Comparison of ENCODE assay signal across 8 cellular contexts in genomic region chr20:36344517-36345132, GRCh38. TPM values are rescaled to one million over a fixed set of nuclear protein-coding genes. Genes with fewer than 3 reads are reported as not detected.
A peak's percentile ranks its signal among the peaks of the same experiment; 100 is the strongest.
DNase-seq lines count a peak whose midpoint lies in the region; ATAC-seq and TF ChIP-seq lines count a peak whose summit lies in the region.

No MANE protein-coding gene starts in this region.

- POLR2A ChIA-PET in PC-3 (lab: Charles Lee; ENCODE audit: unreplicated experiment) = no interaction called here

- BruUV-seq in PC-3 (replicated peaks; lab: Mats Ljungman, UMichigan) = no TSS peak

- CTCF ChIA-PET in PC-3 (lab: Charles Lee) = interaction anchor here (0.7 kb wide), 1 partner anchor 128 kb away, joined by 3 read pairs; no protein-coding TSS in a partner anchor

- no peak for TF ChIP-seq EP300 in esophagus muscularis mucosa (IDR thresholded peaks at IDR 0.05)

- H3K27ac ChIP-seq in PC-3 (ENCODE audit: low read length) (no peak overlapping the region), prostate gland (no peak overlapping the region), esophagus muscularis mucosa (replicated peaks in 1 of 4) (no peak overlapping the region)

- 18% methylated on average over 4 of the region's 4 CpGs for WGBS in prostate gland
- WGBS in esophagus muscularis mucosa = 0% methylated on average over 3 of the region's 4 CpGs

- H2AFZ ChIP-seq in PC-3 (ENCODE audit: low read length) = no peak overlapping the region

- H3K9me3 ChIP-seq in PC-3 (ENCODE audit: low read length) (no peaks in the 10 kb centered on the region), prostate gland (no peaks in the 10 kb centered on the region), esophagus muscularis mucosa (no peaks in the 10 kb centered on the region)

- H3K79me2 ChIP-seq in PC-3 (ENCODE audit: low read length) = no peaks in the 10 kb centered on the region

- no peaks in the 10 kb centered on the region for H4K20me1 ChIP-seq in PC-3 (ENCODE audit: low read length)

- no peaks in the 10 kb centered on the region for H3K27me3 ChIP-seq in PC-3 (ENCODE audit: low read length)
- peaks cover 6% of the 10 kb centered on the region for H3K27me3 ChIP-seq in prostate gland (replicated peaks; ENCODE audit: insufficient read depth)
- H3K27me3 ChIP-seq in esophagus muscularis mucosa = peaks cover 0 to 47% (median 5%) of the 10 kb centered on the region in 4 donors

- no peak for TF ChIP-seq CTCF in PC-3 (conservative IDR thresholded peaks at IDR 0.05; ENCODE audit: low read depth, low read length)
- TF ChIP-seq CTCF in prostate gland (IDR thresholded peaks at IDR 0.05) = no peak
- no peak for TF ChIP-seq CTCF in esophagus muscularis mucosa (IDR thresholded peaks at IDR 0.05)

- H3K4me3 ChIP-seq in PC-3 (ENCODE audit: low read length) = no peak overlapping the region
- H3K4me3 ChIP-seq in prostate gland = no peak overlapping the region
- H3K4me3 ChIP-seq in esophagus muscularis mucosa = no peak overlapping the region

- ATAC-seq in PC-3 = peak; percentile 75
- peak; percentile 51 for ATAC-seq in esophagus mucosa
- ATAC-seq in HG02588 (IDR thresholded peaks at IDR 0.05; ENCODE audit: unreplicated experiment) = no peak

- H3K9ac ChIP-seq in PC-3 (ENCODE audit: low read length) = no peak overlapping the region

- no peaks in the 10 kb centered on the region for H3F3A ChIP-seq in PC-3 (ENCODE audit: low read length, unreplicated experiment)

- H3K4me1 ChIP-seq in PC-3 (ENCODE audit: insufficient read depth, low read length) = no peaks in the 10 kb centered on the region
- H3K4me1 ChIP-seq in prostate gland (replicated peaks) = no peaks in the 10 kb centered on the region
- H3K4me1 ChIP-seq in esophagus muscularis mucosa = no peaks in the 10 kb centered on the region

- H3K9me2 ChIP-seq in PC-3 (replicated peaks; ENCODE audit: low read length) = no peaks in the 10 kb centered on the region

- TF ChIP-seq POLR2A in prostate gland (IDR thresholded peaks at IDR 0.05) = no peak
- TF ChIP-seq POLR2A in esophagus muscularis mucosa (IDR thresholded peaks at IDR 0.05; ENCODE audit: low read depth) = no peak

- no peaks in the 10 kb centered on the region for H3K36me3 ChIP-seq in PC-3 (ENCODE audit: low read depth, low read length)
- H3K36me3 ChIP-seq in prostate gland = no peaks in the 10 kb centered on the region
- no peaks in the 10 kb centered on the region for H3K36me3 ChIP-seq in esophagus muscularis mucosa

- DNase-seq in DMS53 (lab: John Stamatoyannopoulos, UW) (peak; percentile 41), DMS53 treated with DMSO at 0.1 percent for 48 hours (lab: John Stamatoyannopoulos, UW; ENCODE audit: unreplicated experiment) (no peak), PC-3 (peak; percentile 72), prostate gland (ENCODE audit: low spot score) (peak; percentile 8), esophagus muscularis mucosa (ENCODE audit: extremely low spot score) (no peak)
- no peak for DNase-seq in activated T-cell treated with anti-CD3 and anti-CD28 coated beads, Interleukin-2, amount 50 U/mL, for 1 hour

- intact Hi-C loops in PC-3 (cut with micrococcal nuclease) (no loop called here), prostate gland (cut with DNase I) (no loop called here), esophagus muscularis mucosa (cut with DNase I) (no loop called here)

- no peak overlapping the region for H3K4me2 ChIP-seq in PC-3 (ENCODE audit: low read length)

RNA-seq across cellular contexts. Expression of gene DLGAP4, which starts 38.5 kb away (rescaled TPM):
- total RNA-seq in PC-3 (2014; rRNA removed) (21.0 and 27.9 TPM in 2 replicates), esophagus mucosa (31.5 TPM), prostate gland (100 to 1,000 TPM in 1 of 2 donors, 10 to 100 TPM in 1; 38.0 to 104 TPM), esophagus muscularis mucosa (10 to 100 TPM; 43.6 to 90.0 (median 48.8) TPM)

Comparison
In these comparisons a context has a peak if more than half of its experiments do, and no peak if none do; other contexts are left out.
1. DNase-seq: peak in DMS53 (single experiment), PC-3 (single experiment) and prostate gland (single experiment); none in DMS53 treated with DMSO at 0.1 percent for 48 hours (single experiment), esophagus muscularis mucosa (single experiment) and activated T-cell treated with anti-CD3 and anti-CD28 coated beads, Interleukin-2, amount 50 U/mL, for 1 hour (single experiment).